In the genomic region with DNA sequence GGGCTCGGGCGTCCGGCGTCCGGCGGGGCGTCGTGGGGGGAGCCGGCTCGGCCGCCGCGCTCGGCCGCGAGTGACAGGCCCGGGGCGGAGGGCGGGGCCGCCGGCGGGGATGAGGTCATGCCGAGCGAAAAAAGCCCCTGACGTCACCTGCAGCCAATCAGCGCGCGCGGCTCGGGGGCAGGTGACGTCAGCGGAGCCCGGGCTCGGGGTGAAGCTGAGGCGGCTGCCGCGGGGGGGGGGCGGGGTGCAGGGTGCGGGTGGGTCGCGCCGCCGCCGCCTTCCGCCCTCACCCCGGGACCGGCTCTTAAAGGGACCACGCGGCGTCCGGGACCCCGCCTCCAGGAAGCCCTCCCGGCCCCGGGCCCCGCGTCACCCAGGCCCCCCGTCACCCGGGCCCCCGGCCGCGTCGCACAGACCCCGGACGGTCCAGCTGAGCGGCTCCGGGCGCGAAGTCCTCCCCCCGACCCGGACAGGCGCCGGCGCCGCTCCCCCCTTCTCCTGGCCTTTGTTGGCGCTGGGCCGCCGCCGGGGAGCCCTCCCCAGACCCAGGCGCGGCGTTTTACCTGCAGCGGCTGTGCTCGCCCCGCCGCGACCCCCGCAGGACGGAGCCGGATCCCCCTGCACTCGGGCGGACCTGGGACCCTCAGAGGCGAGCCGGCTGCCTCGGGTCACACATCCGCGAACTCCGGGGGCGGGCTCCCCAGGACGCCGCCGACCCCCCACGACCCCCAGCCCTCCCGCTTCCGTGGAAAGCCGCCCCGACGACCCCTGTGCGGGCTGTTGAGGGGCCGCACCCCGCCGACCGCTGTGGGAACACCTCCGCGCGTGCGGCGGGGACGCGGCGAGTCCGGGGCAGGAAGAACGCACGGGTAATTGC, we compare ENCODE assay signal across 8 cellular contexts. TPM values are rescaled to one million over a fixed set of nuclear protein-coding genes. Genes with fewer than 3 reads are reported as not detected.
DNase-seq lines count a peak whose midpoint lies in the region; ATAC-seq and TF ChIP-seq lines count a peak whose summit lies in the region.

Gene DUSP8, minus strand, starts transcription at position 72 of the 877 bp plus-strand sequence. CDS start 6,445 bp downstream, outside the sequence.

- H3K9ac ChIP-seq in HUES64 (ENCODE audit: low read depth, low read length) (no peak within 1 kb of the TSS), muscle layer of colon (ENCODE audit: low read length) (peak within 1 kb of the TSS; percentile 53)

- H3K27ac ChIP-seq in ACC112 (ENCODE audit: low read depth, low read length) (no peak within 1 kb of the TSS), HUES64 (ENCODE audit: low read depth, low read length) (no peak within 1 kb of the TSS), esophagus squamous epithelium (peak within 1 kb of the TSS; percentile 68 to 80 (median 74)), muscle layer of colon (ENCODE audit: low read depth, low read length) (peak within 1 kb of the TSS; percentile 93)

- H3K9me3 ChIP-seq in HUES64 (ENCODE audit: insufficient read depth, low read depth, low read length) (no peaks in the 10 kb centered on the region), esophagus squamous epithelium (no peaks in the 10 kb centered on the region), muscle layer of colon (ENCODE audit: low read length) (no peaks in the 10 kb centered on the region)

- no peaks in the 10 kb centered on the region for H3K79me2 ChIP-seq in ACC112 (ENCODE audit: control insufficient read depth, insufficient read depth, low read length, unreplicated experiment)

- 1% methylated on average over 122 of the region's 123 CpGs for WGBS in HUES64
- no CpG with 5 or more reads among the region's 123 CpGs for WGBS in esophagus squamous epithelium, 2 donors

- TF ChIP-seq CTCF in esophagus squamous epithelium (IDR thresholded peaks at IDR 0.05), result peak in 1 of 6 experiments; percentile 2

- H2AFZ ChIP-seq in ACC112 (ENCODE audit: low read length, unreplicated experiment), result peak within 1 kb of the TSS; percentile 14

- TF ChIP-seq POLR2A in esophagus squamous epithelium (IDR thresholded peaks at IDR 0.05), result peak in 1 of 4 donors; percentile 36

- ATAC-seq in GM19035 (IDR thresholded peaks at IDR 0.05; ENCODE audit: unreplicated experiment), result peak; percentile 57

- H3K4me1 ChIP-seq in ACC112 (ENCODE audit: control insufficient read depth, insufficient read depth, low read length, unreplicated experiment) (no peaks in the 10 kb centered on the region), HUES64 (ENCODE audit: insufficient read depth, low read length) (peaks cover 6% of the 10 kb centered on the region; the same call in 1 of the 2 replicates), esophagus squamous epithelium (peaks cover 22 to 52% (median 28%) of the 10 kb centered on the region in 3 donors), muscle layer of colon (ENCODE audit: insufficient read depth, low read length) (peaks cover 28% of the 10 kb centered on the region)

- peak within 1 kb of the TSS; percentile 60; the same call in 1 of the 2 replicates for H3K4me3 ChIP-seq in ACC112 (ENCODE audit: low read depth, low read length)
- peak within 1 kb of the TSS; percentile 51 for H3K4me3 ChIP-seq in HUES64 (ENCODE audit: low read length)
- H3K4me3 ChIP-seq in esophagus squamous epithelium, result peak within 1 kb of the TSS; percentile 42 to 71 (median 52)
- H3K4me3 ChIP-seq in muscle layer of colon (ENCODE audit: low read depth in 1 of 2, low read length in 2 of 2), result peak within 1 kb of the TSS; percentile 45 to 75

- intact Hi-C loops in esophagus squamous epithelium (cut with DNase I), result loop anchor here (10.0 kb wide), 1 partner anchor 368 kb away; no protein-coding TSS in a partner anchor

- H3K27me3 ChIP-seq in ACC112 (ENCODE audit: insufficient read depth, low read length), result peaks cover 47% of the 10 kb centered on the region
- H3K27me3 ChIP-seq in HUES64 (ENCODE audit: insufficient read depth, low read length), result peaks cover 74% of the 10 kb centered on the region
- H3K27me3 ChIP-seq in esophagus squamous epithelium, result peaks cover 0 to 64% (median 7%) of the 10 kb centered on the region in 4 donors
- no peaks in the 10 kb centered on the region for H3K27me3 ChIP-seq in muscle layer of colon (ENCODE audit: control insufficient read depth in 1 of 2, insufficient read depth in 2 of 2, low read length in 2 of 2)

- peak; percentile 86 to 93 for DNase-seq in activated T-helper 1 cell treated with anti-CD3 and anti-CD28 coated beads, Interleukin-2, amount 50 U/mL, for 16 hours (ENCODE audit: low read depth in 1 of 2, low spot score in 1 of 2)
- no peak for DNase-seq in esophagus squamous epithelium (lab: John Stamatoyannopoulos, UW)
- DNase-seq in stimulated activated CD8-positive, alpha-beta memory T cell treated with anti-CD3 and anti-CD28 coated beads, Interleukin-4, amount 100 ng/mL, for 1 hour (ENCODE audit: low read depth in 2 of 2, low spot score in 1 of 2), result peak; percentile 90 to 93

- H3K36me3 ChIP-seq in ACC112 (ENCODE audit: insufficient read depth, low read length) (no peaks in the 10 kb centered on the region), HUES64 (ENCODE audit: insufficient read depth, low read length) (no peaks in the 10 kb centered on the region), esophagus squamous epithelium (no peaks in the 10 kb centered on the region), muscle layer of colon (ENCODE audit: insufficient read depth, low read length) (no peaks in the 10 kb centered on the region)

TF ChIP-seq in PFSK-1, 5 proteins besides CTCF, POLR2A, EP300 and RAD21:
- no peak for TF ChIP-seq POLR2AphosphoS5 (IDR thresholded peaks at IDR 0.05; ENCODE audit: low read depth, low read length)
- peak; percentile 29 for TF ChIP-seq FOXP2 (optimal IDR thresholded peaks at IDR 0.05; ENCODE audit: borderline replicate concordance, extremely low read depth, extremely low read length, insufficient read depth)

RNA-seq across cellular contexts. Expression of gene DUSP8, which starts in this region (rescaled TPM):
- 1.2 TPM for polyA plus RNA-seq in HUES64 (2013, experiment 1 of 2)
- 1.8 TPM for polyA plus RNA-seq in HUES64 (2013, experiment 2 of 2)
- 3.8 TPM for polyA plus RNA-seq in PFSK-1 (2012; ENCODE audit: insufficient read length, low read depth)
- 1 to 10 TPM in 2 of 4 donors, under 1 TPM in 2; 0.12 to 1.3 (median 0.64) TPM for total RNA-seq in esophagus squamous epithelium

Comparison
In these comparisons a context has a peak if more than half of its experiments do, and no peak if none do; other contexts are left out.
1. H3K27ac ChIP-seq: peak in esophagus squamous epithelium (4 of 4) and muscle layer of colon (single experiment); none in ACC112 (single experiment) and HUES64 (single experiment).
2. Peak in every context shown above with its lines, with median percentiles within 50 percentile points of each other: H3K4me3 ChIP-seq.